ENCODE assay signal across 8 cellular contexts in the genomic region with DNA sequence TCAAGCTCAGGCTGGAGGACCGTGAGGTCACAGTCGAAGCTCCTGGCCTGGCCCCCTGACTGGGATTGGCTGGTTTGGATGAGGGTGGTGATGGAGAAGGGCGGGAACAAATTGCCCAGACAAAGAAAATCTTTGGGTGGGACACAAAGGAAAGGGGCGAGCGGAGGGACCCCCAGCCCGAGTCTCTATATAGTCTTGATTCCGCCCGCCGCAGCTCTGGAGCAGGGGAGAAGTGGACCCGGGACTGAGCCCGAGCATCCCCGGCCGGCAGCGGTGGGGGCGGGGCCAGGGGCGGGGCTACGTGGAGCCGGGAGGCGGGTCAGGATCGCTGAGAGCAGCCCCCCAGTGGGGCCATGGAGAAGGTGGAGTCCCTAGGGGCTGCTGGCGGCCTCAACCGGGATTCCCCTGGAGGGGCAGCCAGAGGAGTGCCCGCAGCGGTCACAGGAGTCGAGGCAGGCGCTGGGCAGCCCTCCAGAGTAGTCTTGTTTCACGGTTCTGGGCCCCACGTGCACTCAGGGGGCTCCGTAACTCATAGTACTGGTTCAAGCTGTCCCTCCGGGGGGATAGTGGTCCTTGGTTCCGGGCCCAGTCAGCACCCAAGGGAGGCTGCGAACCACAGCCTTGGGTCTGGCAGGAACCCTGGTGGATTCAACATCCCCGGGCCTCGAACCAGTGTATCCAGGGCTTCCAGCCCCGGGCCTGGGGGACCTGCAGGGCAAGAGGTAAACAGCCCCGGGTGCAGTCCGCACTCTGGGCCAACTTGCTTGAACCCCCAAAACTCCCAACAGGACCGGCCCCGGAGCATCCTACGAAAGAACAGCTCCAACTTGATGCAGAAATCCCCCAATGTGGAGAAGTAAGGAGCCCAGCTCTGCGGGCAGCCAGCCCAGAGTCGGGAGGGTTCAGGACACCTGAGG. TPM values are rescaled to one million over a fixed set of nuclear protein-coding genes. Genes with fewer than 3 reads are reported as not detected.
DNase-seq lines count a peak whose midpoint lies in the region; ATAC-seq and TF ChIP-seq lines count a peak whose summit lies in the region.

No MANE protein-coding gene starts in this region.

- POLR2A ChIA-PET in PC-3 (lab: Charles Lee; ENCODE audit: unreplicated experiment) = interaction anchor here (0.6 kb wide), 1 partner anchor 102 kb away, joined by 3 read pairs; no protein-coding TSS in a partner anchor

- peaks cover 3% of the 10 kb centered on the region for H3K36me3 Mint-ChIP-seq in CD4-positive, CD25-positive, alpha-beta regulatory T cell
- H3K36me3 Mint-ChIP-seq in natural killer cell = no peaks in the 10 kb centered on the region
- no peaks in the 10 kb centered on the region for H3K36me3 Mint-ChIP-seq in stimulated activated naive CD8-positive, alpha-beta T cell treated with anti-CD3 and anti-CD28 coated beads, Interleukin-15, Interleukin-2, amounts not matched to agents 100 ng/mL and 50 ng/mL, for 24 hours (ENCODE audit: low read depth)

- H3K27me3 Mint-ChIP-seq in CD4-positive, CD25-positive, alpha-beta regulatory T cell = peaks cover 8% of the 10 kb centered on the region
- no peaks in the 10 kb centered on the region for H3K27me3 Mint-ChIP-seq in natural killer cell (ENCODE audit: low read depth in 2 of 2)
- H3K27me3 Mint-ChIP-seq in stimulated activated naive CD8-positive, alpha-beta T cell treated with anti-CD3 and anti-CD28 coated beads, Interleukin-15, Interleukin-2, amounts not matched to agents 100 ng/mL and 50 ng/mL, for 24 hours = no peaks in the 10 kb centered on the region

- TF ChIP-seq CTCF in PC-3 (conservative IDR thresholded peaks at IDR 0.05; ENCODE audit: low read depth, low read length) (no peak), fibroblast of mammary gland (conservative IDR thresholded peaks at IDR 0.05; ENCODE audit: control insufficient read depth, insufficient read depth, low read depth, low read length) (no peak), natural killer cell (IDR thresholded peaks at IDR 0.05) (no peak)

- no peaks in the 10 kb centered on the region for H3K27me3 ChIP-seq in CD4-positive, CD25-positive, alpha-beta regulatory T cell (ENCODE audit: control insufficient read depth, insufficient read depth, low read length)
- H3K27me3 ChIP-seq in PC-3 (ENCODE audit: low read length) = no peaks in the 10 kb centered on the region

- H3K9ac ChIP-seq in PC-3 (ENCODE audit: low read length) = peak overlapping the region; percentile 88

- BruUV-seq in PC-3 (replicated peaks; lab: Mats Ljungman, UMichigan) = no TSS peak

- H3K4me3 ChIP-seq in CD4-positive, CD25-positive, alpha-beta regulatory T cell (ENCODE audit: low read depth, low read length) = peak overlapping the region; percentile 77
- H3K4me3 ChIP-seq in PC-3 (ENCODE audit: low read length) = peak overlapping the region; percentile 96
- peak overlapping the region; percentile 90 for H3K4me3 ChIP-seq in fibroblast of mammary gland (ENCODE audit: control insufficient read depth, low read depth, low read length)

- DNase-seq in CD4-positive, CD25-positive, alpha-beta regulatory T cell = peak; percentile 68 to 90 (median 83)
- peak; percentile 60 for DNase-seq in PC-3
- DNase-seq in activated T-helper 1 cell treated with anti-CD3 and anti-CD28 coated beads, Interleukin-2, amount 50 U/mL, for 16 hours (ENCODE audit: low read depth in 1 of 2, low spot score in 1 of 2) = peak; percentile 46 to 69
- DNase-seq in fibroblast of mammary gland (ENCODE audit: low read depth) = peak; percentile 74
- peak; percentile 74 for DNase-seq in natural killer cell

- ATAC-seq in CD4-positive, CD25-positive, alpha-beta regulatory T cell (ENCODE audit: low read depth in 2 of 2) = peak; percentile 56
- peak; percentile 32 for ATAC-seq in GM19397 (IDR thresholded peaks at IDR 0.05; ENCODE audit: unreplicated experiment)
- peak; percentile 33 for ATAC-seq in HG03521 (IDR thresholded peaks at IDR 0.05; ENCODE audit: unreplicated experiment)
- peak; percentile 83 for ATAC-seq in PC-3
- peak; percentile 65 to 77 (median 70) for ATAC-seq in natural killer cell

- H3F3A ChIP-seq in PC-3 (ENCODE audit: low read length, unreplicated experiment) = no peaks in the 10 kb centered on the region

- no peaks in the 10 kb centered on the region for H3K9me3 ChIP-seq in CD4-positive, CD25-positive, alpha-beta regulatory T cell (ENCODE audit: control insufficient read depth in 2 of 2, low read length in 2 of 2)
- H3K9me3 ChIP-seq in PC-3 (ENCODE audit: low read length) = no peaks in the 10 kb centered on the region

- H3K4me1 Mint-ChIP-seq in CD4-positive, CD25-positive, alpha-beta regulatory T cell = peaks cover 19 to 68% (median 28%) of the 10 kb centered on the region in 4 donors
- H3K4me1 Mint-ChIP-seq in natural killer cell = peaks cover 24 to 43% of the 10 kb centered on the region in 2 donors
- H3K4me1 Mint-ChIP-seq in stimulated activated naive CD8-positive, alpha-beta T cell treated with anti-CD3 and anti-CD28 coated beads, Interleukin-15, Interleukin-2, amounts not matched to agents 100 ng/mL and 50 ng/mL, for 24 hours (ENCODE audit: low read depth) = peaks cover 45% of the 10 kb centered on the region

- H3K4me1 ChIP-seq in CD4-positive, CD25-positive, alpha-beta regulatory T cell (ENCODE audit: control insufficient read depth, insufficient read depth, low read length, poor library complexity, severe bottlenecking) = peaks cover 47% of the 10 kb centered on the region
- 0 out of 2 replicates have a peak, but pooled peaks cover 6% of the 10 kb centered on the region for H3K4me1 ChIP-seq in PC-3 (ENCODE audit: insufficient read depth, low read length)

- intact Hi-C loops in PC-3 (cut with micrococcal nuclease) (no loop called here), natural killer cell (cut with micrococcal nuclease) (no loop called here)

- H3K79me2 ChIP-seq in PC-3 (ENCODE audit: low read length) = peaks cover 16% of the 10 kb centered on the region

- H2AFZ ChIP-seq in PC-3 (ENCODE audit: low read length) = peak overlapping the region; percentile 95

- CTCF ChIA-PET in PC-3 (lab: Charles Lee) = interaction anchor here (0.6 kb wide), 1 partner anchor 17 kb away, joined by 3 read pairs; no protein-coding TSS in a partner anchor

- peaks cover 8% of the 10 kb centered on the region for H3K36me3 ChIP-seq in CD4-positive, CD25-positive, alpha-beta regulatory T cell (ENCODE audit: control insufficient read depth, insufficient read depth, low read length)
- H3K36me3 ChIP-seq in PC-3 (ENCODE audit: low read depth, low read length) = no peaks in the 10 kb centered on the region

- no peaks in the 10 kb centered on the region for H4K20me1 ChIP-seq in PC-3 (ENCODE audit: low read length)

- H3K4me3 Mint-ChIP-seq in CD4-positive, CD25-positive, alpha-beta regulatory T cell = peak overlapping the region; percentile 94 to 97 (median 96)
- peak overlapping the region; percentile 96 for H3K4me3 Mint-ChIP-seq in natural killer cell
- H3K4me3 Mint-ChIP-seq in stimulated activated naive CD8-positive, alpha-beta T cell treated with anti-CD3 and anti-CD28 coated beads, Interleukin-15, Interleukin-2, amounts not matched to agents 100 ng/mL and 50 ng/mL, for 24 hours = peak overlapping the region; percentile 92

- H3K27ac ChIP-seq in CD4-positive, CD25-positive, alpha-beta regulatory T cell (ENCODE audit: insufficient read depth, low read length, poor library complexity, severe bottlenecking) = peak overlapping the region; percentile 85
- peak overlapping the region; percentile 77 for H3K27ac ChIP-seq in PC-3 (ENCODE audit: low read length)

- H3K4me2 ChIP-seq in PC-3 (ENCODE audit: low read length) = peak overlapping the region; percentile 99

- no peaks in the 10 kb centered on the region for H3K9me2 ChIP-seq in PC-3 (replicated peaks; ENCODE audit: low read length)

- H3K27ac Mint-ChIP-seq in CD4-positive, CD25-positive, alpha-beta regulatory T cell = peak overlapping the region; percentile 98 to 99 (median 98)
- H3K27ac Mint-ChIP-seq in natural killer cell = peak overlapping the region; percentile 89 to 97
- H3K27ac Mint-ChIP-seq in stimulated activated naive CD8-positive, alpha-beta T cell treated with anti-CD3 and anti-CD28 coated beads, Interleukin-15, Interleukin-2, amounts not matched to agents 100 ng/mL and 50 ng/mL, for 24 hours = peak overlapping the region; percentile 99

- H3K9me3 Mint-ChIP-seq in CD4-positive, CD25-positive, alpha-beta regulatory T cell = no peaks in the 10 kb centered on the region
- no peaks in the 10 kb centered on the region for H3K9me3 Mint-ChIP-seq in natural killer cell
- H3K9me3 Mint-ChIP-seq in stimulated activated naive CD8-positive, alpha-beta T cell treated with anti-CD3 and anti-CD28 coated beads, Interleukin-15, Interleukin-2, amounts not matched to agents 100 ng/mL and 50 ng/mL, for 24 hours = no peaks in the 10 kb centered on the region

RNA-seq across cellular contexts. Expression of a gene that starts 1.2 kb away (rescaled TPM):
- 39.5 TPM for total RNA-seq in CD4-positive, CD25-positive, alpha-beta regulatory T cell
- 1 to 10 TPM in 2 of 4 donors, under 1 TPM in 2; 0.27 to 1.2 (median 0.83) TPM for polyA plus RNA-seq in CD4-positive, CD25-positive, alpha-beta regulatory T cell
- total RNA-seq in PC-3 (2014; rRNA removed) (21.4 and 27.7 TPM in 2 replicates), natural killer cell (10 to 100 TPM; 48.9 to 57.9 (median 51.4) TPM)

RNA-seq across cellular contexts. Expression of a gene that starts 6.0 kb away (rescaled TPM):
- total RNA-seq in CD4-positive, CD25-positive, alpha-beta regulatory T cell = 723 TPM
- 100 to 1,000 TPM; 194 to 259 (median 213) TPM for polyA plus RNA-seq in CD4-positive, CD25-positive, alpha-beta regulatory T cell
- total RNA-seq in PC-3 (2014; rRNA removed) (not detected in 2 replicates), natural killer cell (100 to 1,000 TPM; 526 to 590 (median 540) TPM)

RNA-seq across cellular contexts. Expression of a gene that starts 15.2 kb away (rescaled TPM):
- total RNA-seq in CD4-positive, CD25-positive, alpha-beta regulatory T cell = 129 TPM
- polyA plus RNA-seq in CD4-positive, CD25-positive, alpha-beta regulatory T cell = 100 to 1,000 TPM in 2 of 4 donors, 10 to 100 TPM in 2; 79.3 to 107 (median 96.5) TPM
- total RNA-seq in PC-3 (2014; rRNA removed) = 30.8 and 45.8 TPM in 2 replicates
- 100 to 1,000 TPM; 132 to 146 (median 133) TPM for total RNA-seq in natural killer cell

RNA-seq across cellular contexts. Expression of a gene that starts 21.6 kb away (rescaled TPM):
- total RNA-seq in CD4-positive, CD25-positive, alpha-beta regulatory T cell = 1.3 TPM
- 1 to 10 TPM; 2.6 to 4.0 (median 2.9) TPM for polyA plus RNA-seq in CD4-positive, CD25-positive, alpha-beta regulatory T cell
- total RNA-seq in PC-3 (2014; rRNA removed) (7.0 and 7.6 TPM in 2 replicates), natural killer cell (1 to 10 TPM; 5.6 to 9.7 (median 8.3) TPM)

RNA-seq across cellular contexts. Expression of a gene that starts 22.9 kb away (rescaled TPM):
- total RNA-seq in CD4-positive, CD25-positive, alpha-beta regulatory T cell = 485 TPM
- polyA plus RNA-seq in CD4-positive, CD25-positive, alpha-beta regulatory T cell = 100 to 1,000 TPM; 210 to 631 (median 398) TPM
- total RNA-seq in PC-3 (2014; rRNA removed) (1,140 and 1,203 TPM in 2 replicates), natural killer cell (100 to 1,000 TPM; 483 to 608 (median 492) TPM)

Comparison
In these comparisons a context has a peak if more than half of its experiments do, and no peak if none do; other contexts are left out.
1. Peak in every context shown above with its lines: DNase-seq, ATAC-seq, H3K4me3 ChIP-seq and H3K27ac ChIP-seq.
2. ATAC-seq: peak in every context shown above with its lines; median percentile 83 in PC-3; 70 in natural killer cell; 56 in CD4-positive, CD25-positive, alpha-beta regulatory T cell; 33 in HG03521; 32 in GM19397.
3. RNA of a gene that starts 6.0 kb away (total RNA-seq): 723 TPM in CD4-positive, CD25-positive, alpha-beta regulatory T cell (single experiment) and 526 to 590 TPM in natural killer cell; not detected in PC-3; every median in the first group is over 100 times any median in the second.